In the genomic region with DNA sequence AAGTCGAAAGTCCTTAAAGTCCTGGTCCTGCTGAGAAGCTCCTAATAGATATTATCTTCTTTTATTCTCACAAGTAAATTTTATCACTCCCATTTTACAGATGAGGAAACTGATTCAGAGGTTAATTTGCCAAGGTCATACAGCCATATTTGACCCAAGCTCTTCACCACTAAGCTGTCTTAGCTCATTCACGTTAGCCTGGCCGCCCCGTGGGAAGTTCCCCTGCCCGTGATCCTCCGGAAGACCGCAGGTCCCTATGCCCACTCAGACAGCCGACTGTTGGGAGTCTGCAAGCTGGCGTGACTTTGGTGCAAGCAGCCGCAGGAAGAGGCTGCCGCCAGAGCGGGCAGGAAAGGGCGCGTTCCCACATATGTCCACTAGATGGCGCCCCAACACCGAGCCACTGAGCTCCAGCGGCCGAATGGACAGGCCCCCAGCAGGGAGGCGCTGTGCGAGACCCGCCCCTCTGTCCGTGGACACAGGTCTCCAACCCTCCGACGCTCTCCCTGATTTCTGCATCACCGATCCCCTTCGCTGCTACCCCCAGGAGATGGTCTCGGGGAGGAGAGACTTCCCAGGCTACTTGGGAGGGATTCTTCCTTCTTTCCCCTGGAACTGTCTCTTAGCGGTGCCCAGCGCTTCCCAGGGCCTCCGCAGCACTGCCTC, we compare ENCODE assay signal across 8 cellular contexts. TPM values are rescaled to one million over a fixed set of nuclear protein-coding genes. Genes with fewer than 3 reads are reported as not detected.
DNase-seq lines count a peak whose midpoint lies in the region; ATAC-seq and TF ChIP-seq lines count a peak whose summit lies in the region.

No MANE protein-coding gene starts in this region.

- no peaks in the 10 kb centered on the region for H3K9me2 ChIP-seq in OCI-LY7 (ENCODE audit: insufficient read depth, low read length)

- POLR2A ChIA-PET in OCI-LY7 (lab: Charles Lee), result interaction anchor here (0.6 to 1.3 kb wide), 3 partner anchors 20 to 269 kb away, joined by 3 to 7 read pairs (median 4); no protein-coding TSS in a partner anchor

- ATAC-seq in GM19452 (IDR thresholded peaks at IDR 0.05; ENCODE audit: unreplicated experiment), result peak; percentile 89

- peak overlapping the region; percentile 11; the same call in 1 of the 2 replicates for H2AFZ ChIP-seq in OCI-LY7 (ENCODE audit: low read length)

- H3K79me2 ChIP-seq in OCI-LY7 (ENCODE audit: insufficient read depth, low read depth, low read length), result no peaks in the 10 kb centered on the region

- no peaks in the 10 kb centered on the region for H3K27me3 ChIP-seq in mucosa of rectum (ENCODE audit: control insufficient read depth in 2 of 2, insufficient read depth in 2 of 2, low read length in 2 of 2)

- H3K4me2 ChIP-seq in OCI-LY7 (ENCODE audit: low read length), result peak overlapping the region; percentile 73

- TF ChIP-seq CTCF in OCI-LY7 (conservative IDR thresholded peaks at IDR 0.05; ENCODE audit: low read length) (peak; percentile 91), epithelial cell of proximal tubule (conservative IDR thresholded peaks at IDR 0.05; ENCODE audit: low read depth, low read length) (peak; percentile 86)

- peak overlapping the region; percentile 14 to 47 for H3K9ac ChIP-seq in mucosa of rectum (ENCODE audit: low read depth in 1 of 2, low read length in 2 of 2)

- peak overlapping the region; percentile 52 for H3K4me3 ChIP-seq in OCI-LY7 (ENCODE audit: low read depth, low read length, poor library complexity, severe bottlenecking)
- peak overlapping the region; percentile 47 for H3K4me3 ChIP-seq in epithelial cell of proximal tubule (ENCODE audit: low read depth, low read length)
- peak overlapping the region; percentile 51 to 75 for H3K4me3 ChIP-seq in mucosa of rectum (ENCODE audit: low read length in 2 of 2)

- intact Hi-C loops in OCI-LY7 (cut with micrococcal nuclease; ENCODE audit: unreplicated experiment), result loop anchor here (1.0 to 5.0 kb wide), 6 partner anchors 100 to 451 kb away; no protein-coding TSS in a partner anchor

- H3K9me3 ChIP-seq in OCI-LY7 (ENCODE audit: low read length) (no peaks in the 10 kb centered on the region), mucosa of rectum (ENCODE audit: control insufficient read depth in 2 of 2, low read length in 2 of 2) (no peaks in the 10 kb centered on the region)

- H3K4me1 ChIP-seq in OCI-LY7 (ENCODE audit: insufficient read depth, low read length, poor library complexity, severe bottlenecking) (peaks cover 16% of the 10 kb centered on the region), mucosa of rectum (ENCODE audit: control insufficient read depth in 2 of 2, insufficient read depth in 2 of 2, low read length in 2 of 2) (peaks cover 8 to 13% of the 10 kb centered on the region in 2 donors)

- CTCF ChIA-PET in OCI-LY7 (lab: Charles Lee; ENCODE audit: unreplicated experiment), result interaction anchor here (0.5 to 2.2 kb wide), 12 partner anchors 11 to 460 kb away, joined by 3 to 16 read pairs (median 3); partner anchors contain the start of gene PCDH1

- no peak overlapping the region for H3K27ac ChIP-seq in OCI-LY7 (ENCODE audit: low read depth, low read length, poor library complexity, severe bottlenecking)
- H3K27ac ChIP-seq in mucosa of rectum (ENCODE audit: low read depth in 2 of 2, low read length in 2 of 2), result no peak overlapping the region

- no peaks in the 10 kb centered on the region for H3K36me3 ChIP-seq in OCI-LY7 (ENCODE audit: insufficient read depth, low read length)
- H3K36me3 ChIP-seq in mucosa of rectum (ENCODE audit: control insufficient read depth in 2 of 2, insufficient read depth in 2 of 2, low read length in 2 of 2), result no peaks in the 10 kb centered on the region

- no peaks in the 10 kb centered on the region for H4K20me1 ChIP-seq in OCI-LY7 (ENCODE audit: insufficient read depth, low read length)

- DNase-seq in COLO668 (lab: John Stamatoyannopoulos, UW; ENCODE audit: unreplicated experiment) (peak; percentile 69), HK-2 (ENCODE audit: unreplicated experiment) (peak; percentile 85), OCI-LY7 (ENCODE audit: low spot score) (peak; percentile 81), activated T-cell treated with anti-CD3 and anti-CD28 coated beads for 48 hours (ENCODE audit: low read depth) (peak; percentile 87), epithelial cell of proximal tubule (ENCODE audit: low read depth) (no peak)
- peak; percentile 55 to 72 for DNase-seq in stimulated activated CD8-positive, alpha-beta memory T cell treated with anti-CD3 and anti-CD28 coated beads, Interleukin-4, amount 100 ng/mL, for 1 hour (ENCODE audit: low read depth in 2 of 2, low spot score in 1 of 2)

- no TSS peak for BruUV-seq in OCI-LY7 (replicated peaks; lab: Mats Ljungman, UMichigan)

RNA-seq across cellular contexts. Expression of gene ARAP3, which starts 10.0 kb away (rescaled TPM):
- total RNA-seq in OCI-LY7 (2014; rRNA removed; shearing (Covaris generic)), result not detected in 2 replicates
- total RNA-seq in OCI-LY7 (2022) (not detected in 2 replicates), epithelial cell of proximal tubule (7.1 and 11.3 TPM in 2 replicates)

RNA-seq across cellular contexts. Expression of gene FCHSD1, which starts 40.8 kb away (rescaled TPM):
- total RNA-seq in OCI-LY7 (2014; rRNA removed; shearing (Covaris generic)), result 31.9 and 49.0 TPM in 2 replicates
- total RNA-seq in OCI-LY7 (2022), result 55.3 and 60.8 TPM in 2 replicates
- total RNA-seq in epithelial cell of proximal tubule, result 15.7 and 43.1 TPM in 2 replicates

RNA-seq across cellular contexts. Expression of gene RELL2, which starts 55.2 kb away (rescaled TPM):
- total RNA-seq in OCI-LY7 (2014; rRNA removed; shearing (Covaris generic)), result 28.0 and 29.8 TPM in 2 replicates
- total RNA-seq in OCI-LY7 (2022), result 37.9 and 43.1 TPM in 2 replicates
- total RNA-seq in epithelial cell of proximal tubule, result 3.3 and 10.3 TPM in 2 replicates

RNA-seq across cellular contexts. Expression of gene HDAC3, which starts 55.4 kb away (rescaled TPM):
- 78.8 and 85.4 TPM in 2 replicates for total RNA-seq in OCI-LY7 (2014; rRNA removed; shearing (Covaris generic))
- 83.6 and 85.3 TPM in 2 replicates for total RNA-seq in OCI-LY7 (2022)
- 55.2 and 64.8 TPM in 2 replicates for total RNA-seq in epithelial cell of proximal tubule
